In the genomic region with DNA sequence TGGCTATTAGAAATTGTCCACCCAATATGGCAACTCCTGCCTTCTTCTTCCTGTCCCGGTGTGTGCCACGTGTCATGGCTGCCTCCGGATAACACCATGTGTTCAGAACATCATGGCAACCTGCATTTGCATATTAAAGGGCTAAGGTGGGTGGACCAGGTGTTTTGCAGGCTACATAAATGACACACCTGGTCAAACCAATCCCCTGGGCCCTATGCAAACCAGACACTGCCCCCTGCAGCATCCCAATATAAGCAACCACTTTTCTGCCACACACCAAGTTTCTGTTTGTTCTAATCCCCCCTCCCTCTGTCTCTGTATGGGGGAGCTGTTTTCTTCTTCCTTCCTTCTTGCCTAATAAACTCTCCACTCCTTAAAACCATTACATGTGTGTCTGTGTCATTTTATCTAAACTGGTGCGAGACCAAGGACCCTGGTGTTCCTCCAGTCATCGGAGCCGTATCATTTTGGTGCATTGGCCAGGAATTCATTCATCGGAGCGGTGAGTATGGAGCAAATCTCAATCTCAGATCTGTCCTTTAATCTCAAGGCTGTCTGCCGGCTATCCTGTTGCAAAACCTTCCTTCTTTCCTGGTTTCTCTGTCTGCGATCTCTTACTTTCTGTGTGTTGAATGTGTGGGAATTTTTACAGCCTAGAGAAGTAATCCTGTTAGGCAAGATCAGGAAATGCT, we compare ENCODE assay signal across 11 cellular contexts. TPM values are rescaled to one million over a fixed set of nuclear protein-coding genes. Genes with fewer than 3 reads are reported as not detected.
DNase-seq lines count a peak whose midpoint lies in the region; ATAC-seq and TF ChIP-seq lines count a peak whose summit lies in the region.
"Had no signal": no experiment of that assay in that cellular context is flagged by ENCODE, and none has a peak within 500 bp of the region (broad histone marks: within the 10 kb centered on the region; RNA-seq: fewer than 3 reads in every experiment).

No MANE protein-coding gene starts in this region.

- intact Hi-C loops in sciatic nerve (cut with DNase I), result no loop called here
- intact Hi-C loops in testis (cut with DNase I; ENCODE audit: low total_unique reads), result no loop called here

- H3K27me3 ChIP-seq in cardiac muscle cell, result no peaks in the 10 kb centered on the region
- H3K27me3 ChIP-seq in right atrium auricular region, result no peaks in the 10 kb centered on the region
- H3K27me3 ChIP-seq in testis, result no peaks in the 10 kb centered on the region
- H3K27me3 ChIP-seq: colonic mucosa, thyroid gland had no signal

- H3K9me3 ChIP-seq in cardiac muscle cell (ENCODE audit: low read depth) (no peaks in the 10 kb centered on the region), right atrium auricular region (no peaks in the 10 kb centered on the region), testis (no peaks in the 10 kb centered on the region)
- H3K9me3 ChIP-seq: colonic mucosa, thyroid gland had no signal

- TF ChIP-seq POLR2A in testis (IDR thresholded peaks at IDR 0.05), result no peak

- H3K36me3 ChIP-seq in cardiac muscle cell (no peaks in the 10 kb centered on the region), right atrium auricular region (no peaks in the 10 kb centered on the region), testis (ENCODE audit: low read depth, missing control alignments) (no peaks in the 10 kb centered on the region)
- H3K36me3 ChIP-seq: colonic mucosa, thyroid gland had no signal

- DNase-seq in cardiac muscle cell (ENCODE audit: low read depth in 1 of 2, low spot score in 1 of 2) (peak in 1 of 2 donors; percentile 73), right atrium auricular region (ENCODE audit: low spot score) (no peak), NOMO-1 treated with dmso at 0.1 percent for 144 hours (lab: John Stamatoyannopoulos, UW; ENCODE audit: unreplicated experiment) (peak; percentile 59), fibroblast of pulmonary artery (ENCODE audit: low read depth) (peak; percentile 80), SKM-1 treated with dmso at 0.1 percent for 144 hours (lab: John Stamatoyannopoulos, UW; ENCODE audit: unreplicated experiment) (no peak), sciatic nerve (ENCODE audit: low spot score) (no peak), testis (no peak)
- DNase-seq: kidney had no signal

- no peak for ATAC-seq in GM18858 (IDR thresholded peaks at IDR 0.05; ENCODE audit: unreplicated experiment)
- ATAC-seq in sciatic nerve, result no peak

- H3K4me1 ChIP-seq in cardiac muscle cell (ENCODE audit: low read depth) (peaks cover 6% of the 10 kb centered on the region), right atrium auricular region (peaks cover 0 to 6% of the 10 kb centered on the region in 2 donors), testis (no peaks in the 10 kb centered on the region)
- H3K4me1 ChIP-seq: colonic mucosa, thyroid gland had no signal

- H3K4me3 ChIP-seq in cardiac muscle cell (no peak overlapping the region), right atrium auricular region (no peak overlapping the region), fibroblast of pulmonary artery (replicated peaks; ENCODE audit: low read depth, low read length) (peak overlapping the region; percentile 47), testis (no peak overlapping the region)
- H3K4me3 ChIP-seq: colonic mucosa, thyroid gland had no signal

- TF ChIP-seq CTCF in cardiac muscle cell (IDR thresholded peaks at IDR 0.05; ENCODE audit: low read depth, low read length), result peak; percentile 51
- no peak for TF ChIP-seq CTCF in right atrium auricular region (IDR thresholded peaks at IDR 0.05)
- peak; percentile 56 for TF ChIP-seq CTCF in fibroblast of pulmonary artery (IDR thresholded peaks at IDR 0.05; ENCODE audit: low read length, missing control alignments)
- no peak for TF ChIP-seq CTCF in testis (IDR thresholded peaks at IDR 0.05)

- 48 to 63% methylated on average over 10 of the region's 10 CpGs for WGBS in testis, 2 donors

- H3K27ac ChIP-seq in cardiac muscle cell (no peak overlapping the region), right atrium auricular region (no peak overlapping the region), testis (no peak overlapping the region)
- H3K27ac ChIP-seq: colonic mucosa, thyroid gland had no signal

RNA-seq across cellular contexts. Expression of gene NCEH1, which starts 44.5 kb away (rescaled TPM):
- 3.2 and 8.0 TPM in 2 replicates for total RNA-seq in cardiac muscle cell
- polyA plus RNA-seq in cardiac muscle cell, result 3.2 and 7.5 TPM in 2 replicates
- total RNA-seq in right atrium auricular region, result 10 to 100 TPM; 14.3 to 21.1 TPM
- 10.1 TPM for total RNA-seq in sciatic nerve
- total RNA-seq in testis, result 1 to 10 TPM; 3.2 to 3.3 TPM
- polyA plus RNA-seq in testis (ENCODE audit: insufficient read depth, low read depth, low replicate concordance), result 3.8 TPM

Comparison
In these comparisons a context has a peak if more than half of its experiments do, and no peak if none do; other contexts are left out.
1. CTCF ChIP-seq: peak in cardiac muscle cell (single experiment) and fibroblast of pulmonary artery (single experiment); none in right atrium auricular region (0 of 2) and testis (0 of 3).
2. DNase-seq: peak in NOMO-1 treated with dmso at 0.1 percent for 144 hours (single experiment) and fibroblast of pulmonary artery (single experiment); none in right atrium auricular region (single experiment), SKM-1 treated with dmso at 0.1 percent for 144 hours (single experiment), sciatic nerve (single experiment) and testis (single experiment).